ENCODE assay signal across 2 cellular contexts in genomic region chr16:2196981-2197511, GRCh38.
TF ChIP-seq lines count a peak whose summit lies in the region.

No MANE protein-coding gene starts in this region.

TF ChIP-seq in A549, 52 proteins besides CTCF, POLR2A, EP300 and RAD21:
- TF ChIP-seq CBX8 (IDR thresholded peaks at IDR 0.05) (no peak), JUNB (IDR thresholded peaks at IDR 0.05) (no peak), RFX5 (IDR thresholded peaks at IDR 0.05) (no peak), ZFP36 (IDR thresholded peaks at IDR 0.05; ENCODE audit: borderline replicate concordance, partially characterized antibody) (no peak), MAFK (IDR thresholded peaks at IDR 0.05; ENCODE audit: partially characterized antibody) (no peak)

TF ChIP-seq in GM23338, 12 proteins besides CTCF, POLR2A, EP300 and RAD21:
- TF ChIP-seq EZH2 (IDR thresholded peaks at IDR 0.05; ENCODE audit: low read depth, unreplicated experiment) (no peak), CREB1 (CRISPR knock-in tag; IDR thresholded peaks at IDR 0.05; ENCODE audit: low read depth) (no peak), REST (IDR thresholded peaks at IDR 0.05; ENCODE audit: unreplicated experiment) (no peak), ZNF462 (CRISPR knock-in tag; IDR thresholded peaks at IDR 0.05) (no peak), JUNB (IDR thresholded peaks at IDR 0.05; ENCODE audit: unreplicated experiment) (no peak), STAT1 (IDR thresholded peaks at IDR 0.05; ENCODE audit: unreplicated experiment) (no peak), EZH2phosphoT487 (IDR thresholded peaks at IDR 0.05; ENCODE audit: unreplicated experiment) (no peak), POLR2AphosphoS5 (IDR thresholded peaks at IDR 0.05; ENCODE audit: low read depth) (no peak), ZNF114 (CRISPR knock-in tag; IDR thresholded peaks at IDR 0.05) (no peak), NANOG (IDR thresholded peaks at IDR 0.05; ENCODE audit: borderline replicate concordance) (no peak), ZNF331 (CRISPR knock-in tag; IDR thresholded peaks at IDR 0.05; ENCODE audit: low read depth) (no peak), ETS1 (IDR thresholded peaks at IDR 0.05) (no peak)
